In the genomic region with DNA sequence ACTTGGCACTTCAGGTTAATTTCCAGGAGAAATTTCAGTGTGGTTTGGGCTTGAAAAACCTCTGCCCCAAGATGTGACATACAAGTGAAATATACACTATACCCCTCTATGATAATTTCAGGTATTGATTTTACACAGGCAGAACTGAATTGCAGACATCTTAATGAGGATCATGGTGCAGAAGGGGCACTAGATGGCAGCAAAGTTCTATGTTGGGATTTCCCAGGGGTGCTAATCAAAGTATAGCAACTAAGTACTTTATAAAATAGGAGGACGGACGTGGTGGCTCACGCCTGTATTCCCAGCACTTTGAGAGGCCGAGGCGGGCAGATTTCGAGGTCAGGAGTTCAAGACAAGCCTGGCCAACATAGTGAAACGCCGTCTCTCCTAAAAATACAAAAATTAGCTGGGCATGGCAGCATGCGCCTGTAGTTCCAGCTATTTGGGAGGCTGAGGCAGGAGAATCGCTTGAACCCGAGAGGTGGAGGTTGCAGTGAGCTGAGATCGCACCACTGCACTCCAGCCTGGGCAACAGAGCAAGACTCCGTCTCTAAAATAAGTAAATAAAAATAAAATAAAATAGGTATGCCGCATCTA, we compare ENCODE assay signal across 8 cellular contexts.
DNase-seq lines count a peak whose midpoint lies in the region; ATAC-seq and TF ChIP-seq lines count a peak whose summit lies in the region.
"Not testable (repeated sequence)": the region's sequence is repeated elsewhere in the genome, so short reads cannot be mapped to it uniquely, and the experiment has no call there.

No MANE protein-coding gene starts in this region.

- ATAC-seq in HG02571 (IDR thresholded peaks at IDR 0.05; ENCODE audit: unreplicated experiment) (peak; percentile 72), upper lobe of right lung (peak; percentile 88)

- H3K4me1 ChIP-seq in neuronal stem cell (ENCODE audit: control insufficient read depth in 2 of 2, insufficient read depth in 1 of 2, low read depth in 1 of 2, low read length in 2 of 2); upper lobe of right lung: not testable (repeated sequence)

- not testable (repeated sequence) for H2BK15ac ChIP-seq in neuronal stem cell (ENCODE audit: low read length)

- TF ChIP-seq CTCF in GM12874 (IDR thresholded peaks at IDR 0.05; ENCODE audit: insufficient read depth, low read depth, low read length) (peak; percentile 65), upper lobe of right lung (IDR thresholded peaks at IDR 0.05) (peak; percentile 75)

- not testable (repeated sequence) for H3K27ac ChIP-seq in neuronal stem cell (replicated peaks; ENCODE audit: low read length); upper lobe of right lung

- not testable (repeated sequence) for H3K27me3 ChIP-seq in neuronal stem cell (ENCODE audit: control insufficient read depth in 3 of 3, insufficient read depth in 3 of 3, low read depth in 1 of 3, low read length in 3 of 3); upper lobe of right lung

- H4K91ac ChIP-seq in neuronal stem cell (ENCODE audit: low read depth, low read length, poor library complexity): not testable (repeated sequence)

- H3K14ac ChIP-seq in neuronal stem cell (ENCODE audit: low read length): not testable (repeated sequence)

- not testable (repeated sequence) for H2AK5ac ChIP-seq in neuronal stem cell (ENCODE audit: low read depth, low read length)

- H3K23ac ChIP-seq in neuronal stem cell (ENCODE audit: low read depth, low read length, poor library complexity): not testable (repeated sequence)

- H3K36me3 ChIP-seq in neuronal stem cell (replicated peaks in 1 of 2; ENCODE audit: control insufficient read depth in 2 of 2, insufficient read depth in 2 of 2, low read length in 2 of 2); upper lobe of right lung: not testable (repeated sequence)

- no CpG with 5 or more reads among the region's 14 CpGs for WGBS in neuronal stem cell (ENCODE audit: extremely low coverage in 2 of 2, insufficient read length in 2 of 2, insufficient replicate concordance in 1 of 2), 2 donors

- not testable (repeated sequence) for H3K9ac ChIP-seq in neuronal stem cell (ENCODE audit: low read depth, low read length, poor library complexity)

- H3K9me3 ChIP-seq in neuronal stem cell (replicated peaks in 1 of 2; ENCODE audit: control insufficient read depth in 2 of 2, insufficient read depth in 1 of 2, low read depth in 1 of 2, low read length in 2 of 2); upper lobe of right lung: not testable (repeated sequence)

- H3K4me3 ChIP-seq in neuronal stem cell (ENCODE audit: low read length in 2 of 2); upper lobe of right lung: not testable (repeated sequence)

- not testable (repeated sequence) for H3K18ac ChIP-seq in neuronal stem cell (ENCODE audit: low read length)

- DNase-seq in MV-4-11 (lab: John Stamatoyannopoulos, UW): peak; percentile 68
- DNase-seq in SIG-M5 treated with dmso at 0.1 percent for 504 hours (lab: John Stamatoyannopoulos, UW; ENCODE audit: unreplicated experiment): peak; percentile 65
- peak; percentile 39 for DNase-seq in activated T-helper 9 cell treated with anti-CD3 and anti-CD28 coated beads, Interleukin-2, amount 50 U/mL, for 16 hours (ENCODE audit: low read depth)
- peak; percentile 64 for DNase-seq in fibroblast of the conjunctiva (ENCODE audit: low read depth)
- DNase-seq in neuronal stem cell (ENCODE audit: low spot score): peak; percentile 54
- not testable (repeated sequence) for DNase-seq in upper lobe of right lung

- not testable (repeated sequence) for H2BK120ac ChIP-seq in neuronal stem cell (ENCODE audit: low read depth, low read length)

- intact Hi-C loops in upper lobe of right lung (cut with DNase I): not testable (repeated sequence)

- H2AFZ ChIP-seq in neuronal stem cell (ENCODE audit: low read length): not testable (repeated sequence)

- H3K4ac ChIP-seq in neuronal stem cell (ENCODE audit: low read length): not testable (repeated sequence)

- not testable (repeated sequence) for H4K8ac ChIP-seq in neuronal stem cell (ENCODE audit: low read depth, low read length)

- H3K4me2 ChIP-seq in neuronal stem cell (ENCODE audit: insufficient read depth, low read length, poor library complexity, severe bottlenecking): not testable (repeated sequence)

- H2BK12ac ChIP-seq in neuronal stem cell (ENCODE audit: low read length): not testable (repeated sequence)

- not testable (repeated sequence) for H3K79me1 ChIP-seq in neuronal stem cell (ENCODE audit: low read depth, low read length)

- not testable (repeated sequence) for H2BK5ac ChIP-seq in neuronal stem cell (ENCODE audit: low read length)
